Comparison of ENCODE assay signal across 8 cellular contexts in the genomic region with DNA sequence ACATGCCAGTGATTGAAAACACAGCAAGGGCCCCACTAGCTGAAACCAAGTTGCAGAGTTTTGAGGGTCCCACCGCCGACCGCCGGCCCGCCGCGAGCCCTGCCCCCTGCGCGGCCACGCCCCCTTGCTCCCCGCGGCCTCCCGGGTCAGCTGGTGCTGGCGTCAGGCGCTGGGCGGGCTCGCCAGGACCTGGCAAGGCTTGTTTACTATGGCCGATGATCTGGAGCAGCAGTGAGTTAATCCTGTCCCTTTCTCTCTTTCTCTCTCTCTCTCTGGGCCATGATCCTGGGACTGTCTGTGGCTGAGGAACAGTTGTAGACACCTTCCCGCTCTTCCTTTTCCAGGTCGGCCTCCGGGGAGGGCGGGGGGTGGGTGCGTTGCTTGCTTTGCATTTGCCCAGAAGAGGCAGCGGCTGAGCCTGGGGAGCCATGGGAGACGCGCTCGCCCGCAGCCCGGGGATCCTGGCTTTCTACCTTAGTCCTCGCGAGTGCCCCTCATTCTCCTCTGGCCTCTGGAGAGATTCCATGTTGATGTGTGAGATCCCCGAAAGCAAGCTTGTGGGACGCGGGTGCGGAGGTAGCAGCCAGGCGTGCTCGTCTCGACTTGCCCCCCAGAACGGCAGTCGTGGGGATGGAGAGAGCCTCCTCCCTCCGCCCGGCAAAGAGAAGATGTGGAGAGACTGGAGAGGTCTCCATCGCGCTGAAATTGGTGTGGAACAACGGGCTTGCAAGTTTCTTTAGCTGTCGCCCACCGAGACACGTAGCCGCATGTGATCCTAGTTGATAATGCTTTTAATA. TPM values are rescaled to one million over a fixed set of nuclear protein-coding genes. Genes with fewer than 3 reads are reported as not detected.
DNase-seq lines count a peak whose midpoint lies in the region; ATAC-seq and TF ChIP-seq lines count a peak whose summit lies in the region.

A gene with protein sequence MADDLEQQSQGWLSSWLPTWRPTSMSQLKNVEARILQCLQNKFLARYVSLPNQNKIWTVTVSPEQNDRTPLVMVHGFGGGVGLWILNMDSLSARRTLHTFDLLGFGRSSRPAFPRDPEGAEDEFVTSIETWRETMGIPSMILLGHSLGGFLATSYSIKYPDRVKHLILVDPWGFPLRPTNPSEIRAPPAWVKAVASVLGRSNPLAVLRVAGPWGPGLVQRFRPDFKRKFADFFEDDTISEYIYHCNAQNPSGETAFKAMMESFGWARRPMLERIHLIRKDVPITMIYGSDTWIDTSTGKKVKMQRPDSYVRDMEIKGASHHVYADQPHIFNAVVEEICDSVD (plus strand): TSS at position 202 of the 797 bp plus-strand sequence. CDS start 7 bp downstream, at position 209.

- H3K9me3 ChIP-seq in OCI-LY7 (ENCODE audit: low read length) (no peaks in the 10 kb centered on the region), suprapubic skin (no peaks in the 10 kb centered on the region)

- intact Hi-C loops in OCI-LY7 (cut with micrococcal nuclease; ENCODE audit: unreplicated experiment): no loop called here

- H4K20me1 ChIP-seq in OCI-LY7 (ENCODE audit: insufficient read depth, low read length): no peaks in the 10 kb centered on the region

- H3K27me3 ChIP-seq in suprapubic skin: no peaks in the 10 kb centered on the region

- no peaks in the 10 kb centered on the region for H3K79me2 ChIP-seq in OCI-LY7 (ENCODE audit: insufficient read depth, low read depth, low read length)

- no peaks in the 10 kb centered on the region for H3K9me3 Mint-ChIP-seq in naive thymus-derived CD8-positive, alpha-beta T cell

- H3K4me1 ChIP-seq in OCI-LY7 (ENCODE audit: insufficient read depth, low read length, poor library complexity, severe bottlenecking): peaks cover 48% of the 10 kb centered on the region
- H3K4me1 ChIP-seq in suprapubic skin: peaks cover 21% of the 10 kb centered on the region

- H3K36me3 ChIP-seq in OCI-LY7 (ENCODE audit: insufficient read depth, low read length) (peaks cover 9% of the 10 kb centered on the region; the same call in 1 of the 2 replicates), suprapubic skin (peaks cover 19% of the 10 kb centered on the region)

- no peaks in the 10 kb centered on the region for H3K9me2 ChIP-seq in OCI-LY7 (ENCODE audit: insufficient read depth, low read length)

- DNase-seq in OCI-LY7 (ENCODE audit: low spot score) (peak; percentile 67), fibroblast of the aortic adventitia (ENCODE audit: low read depth) (peak; percentile 64), suprapubic skin (ENCODE audit: low spot score in 2 of 2) (peak; percentile 89 to 92)
- DNase-seq in activated effector memory CD4-positive, alpha-beta T cell treated with anti-CD3 and anti-CD28 coated beads, Interleukin-2, amount 50 U/mL, for 16 hours: peak; percentile 86
- peak; percentile 24 to 80 (median 62) for DNase-seq in naive thymus-derived CD8-positive, alpha-beta T cell

- H3K4me3 ChIP-seq in OCI-LY7 (ENCODE audit: low read depth, low read length, poor library complexity, severe bottlenecking) (peak within 1 kb of the TSS; percentile 88), fibroblast of the aortic adventitia (ENCODE audit: low read depth, low read length) (peak within 1 kb of the TSS; percentile 99), suprapubic skin (peak within 1 kb of the TSS; percentile 77)

- H3K27ac ChIP-seq in C4-2B (peak within 1 kb of the TSS; percentile 96), OCI-LY7 (ENCODE audit: low read depth, low read length, poor library complexity, severe bottlenecking) (peak within 1 kb of the TSS; percentile 2), suprapubic skin (peak within 1 kb of the TSS; percentile 83)

- TSS peak; percentile 65 for BruUV-seq in OCI-LY7 (replicated peaks; lab: Mats Ljungman, UMichigan)

- no peaks in the 10 kb centered on the region for H3K27me3 Mint-ChIP-seq in naive thymus-derived CD8-positive, alpha-beta T cell

- H3K4me1 Mint-ChIP-seq in naive thymus-derived CD8-positive, alpha-beta T cell: peaks cover 18 to 49% (median 40%) of the 10 kb centered on the region in 4 donors

- WGBS in suprapubic skin: under 1% methylated on average over 46 of the region's 49 CpGs

- no peak for TF ChIP-seq EP300 in suprapubic skin (IDR thresholded peaks at IDR 0.05)

- peak within 1 kb of the TSS; percentile 98 for H2AFZ ChIP-seq in OCI-LY7 (ENCODE audit: low read length)

- POLR2A ChIA-PET in OCI-LY7 (lab: Charles Lee): interaction anchor here (0.6 to 6.4 kb wide), 11 partner anchors 9 to 265 kb away, joined by 3 to 47 read pairs (median 4); partner anchors contain the start of gene DAD1
- POLR2A ChIA-PET in naive thymus-derived CD8-positive, alpha-beta T cell (lab: Charles Lee): interaction anchor here (0.9 to 5.5 kb wide), 7 partner anchors 9 to 168 kb away, joined by 3 to 58 read pairs (median 5); partner anchors contain the start of genes DAD1 and OXA1L

- TF ChIP-seq POLR2A in suprapubic skin (IDR thresholded peaks at IDR 0.05): peak in 1 of 2 donors; percentile 35

- H3K4me3 Mint-ChIP-seq in naive thymus-derived CD8-positive, alpha-beta T cell: peak within 1 kb of the TSS; percentile 91 to 99 (median 96)

- H3K36me3 Mint-ChIP-seq in naive thymus-derived CD8-positive, alpha-beta T cell: peaks cover 0 to 18% (median 18%) of the 10 kb centered on the region in 3 donors

- TF ChIP-seq CTCF in C4-2B (conservative IDR thresholded peaks at IDR 0.05) (no peak), OCI-LY7 (conservative IDR thresholded peaks at IDR 0.05; ENCODE audit: low read length) (no peak), fibroblast of the aortic adventitia (IDR thresholded peaks at IDR 0.05; ENCODE audit: insufficient read depth, low read length) (no peak), suprapubic skin (IDR thresholded peaks at IDR 0.05) (no peak)

- H3K27ac Mint-ChIP-seq in naive thymus-derived CD8-positive, alpha-beta T cell: peak within 1 kb of the TSS; percentile 89 to 97 (median 96)

- peak within 1 kb of the TSS; percentile 95 for H3K4me2 ChIP-seq in OCI-LY7 (ENCODE audit: low read length)

- CTCF ChIA-PET in OCI-LY7 (lab: Charles Lee; ENCODE audit: unreplicated experiment): interaction anchor here (1.2 to 1.5 kb wide), 4 partner anchors 9 to 254 kb away, joined by 3 to 8 read pairs (median 4); partner anchors contain the start of gene DAD1

- ATAC-seq in GM19025 (IDR thresholded peaks at IDR 0.05; ENCODE audit: low read depth, unreplicated experiment) (peak; percentile 78), HG03354 (IDR thresholded peaks at IDR 0.05; ENCODE audit: poor library complexity, severe bottlenecking, unreplicated experiment) (peak; percentile 72)
- ATAC-seq in naive thymus-derived CD8-positive, alpha-beta T cell: peak; percentile 77 to 88

RNA-seq across cellular contexts. Expression of the gene that starts here (rescaled TPM):
- total RNA-seq in OCI-LY7 (2014; rRNA removed; shearing (Covaris generic)): 5.6 and 6.6 TPM in 2 replicates
- total RNA-seq in OCI-LY7 (2022) (15.1 and 15.6 TPM in 2 replicates), fibroblast of the aortic adventitia (ENCODE audit: low replicate concordance) (24.3 and 48.6 TPM in 2 replicates), suprapubic skin (10 to 100 TPM; 15.3 to 30.4 (median 21.8) TPM)
- total RNA-seq in naive thymus-derived CD8-positive, alpha-beta T cell: 10 to 100 TPM; 22.2 to 22.6 TPM
- polyA plus RNA-seq in naive thymus-derived CD8-positive, alpha-beta T cell: 10 to 100 TPM in 2 of 3 donors, 1 to 10 TPM in 1; 8.7 to 11.9 (median 11.1) TPM

Comparison
In these comparisons a context has a peak if more than half of its experiments do, and no peak if none do; other contexts are left out.
1. Peak in every context shown above with its lines: DNase-seq, ATAC-seq, H3K4me3 ChIP-seq and H3K27ac ChIP-seq.
2. H3K27ac ChIP-seq: peak in every context shown above with its lines; median percentile 96 in C4-2B; 83 in suprapubic skin; 2 in OCI-LY7.